1 cellular context compared by ENCODE assay signal in genomic region chr20:59016795-59017492, GRCh38.
TF ChIP-seq lines count a peak whose summit lies in the region.

No MANE protein-coding gene starts in this region.

TF ChIP-seq in endothelial cell of umbilical vein, 7 proteins besides CTCF, POLR2A, EP300 and RAD21:
- no peak for TF ChIP-seq EZH2 (IDR thresholded peaks at IDR 0.05; ENCODE audit: borderline replicate concordance, low read depth, low read length, severe bottlenecking)
- peak; percentile 51 for TF ChIP-seq JUN (IDR thresholded peaks at IDR 0.05; ENCODE audit: borderline replicate concordance, insufficient read depth, insufficient read length, low read depth)
- TF ChIP-seq MAX (IDR thresholded peaks at IDR 0.05; ENCODE audit: insufficient read depth, insufficient read length) = no peak
- no peak for TF ChIP-seq FOS (IDR thresholded peaks at IDR 0.05; ENCODE audit: borderline replicate concordance, insufficient read depth, low read length)
- TF ChIP-seq GATA2 (IDR thresholded peaks at IDR 0.05; ENCODE audit: insufficient read depth, insufficient read length, low read depth, low read length) = no peak
- no peak for TF ChIP-seq POLR2AphosphoS5 (IDR thresholded peaks at IDR 0.05; ENCODE audit: insufficient read depth, low read depth, low read length)
